8 cellular contexts compared by ENCODE assay signal in genomic region chr20:1434571-1435336, GRCh38. TPM values are rescaled to one million over a fixed set of nuclear protein-coding genes. Genes with fewer than 3 reads are reported as not detected.
DNase-seq lines count a peak whose midpoint lies in the region; ATAC-seq lines count a peak whose summit lies in the region.

No MANE protein-coding gene starts in this region.

- peak; percentile 52 for DNase-seq in AG08396 (ENCODE audit: low spot score)
- DNase-seq in NCI-H526 (lab: John Stamatoyannopoulos, UW) = peak; percentile 82 to 87
- peak; percentile 37 for DNase-seq in activated CD8-positive, alpha-beta memory T cell treated with anti-CD3 and anti-CD28 coated beads, Interleukin-2, amount 50 U/mL, for 24 hours (ENCODE audit: extremely low read depth)
- DNase-seq in cardiac septum (ENCODE audit: low spot score) = peak; percentile 80
- DNase-seq in stimulated activated CD8-positive, alpha-beta memory T cell treated with anti-CD3 and anti-CD28 coated beads, Interleukin-7, amount 100 ng/mL, for 4 hours (ENCODE audit: low read depth in 2 of 2) = peak; percentile 20 to 52
- DNase-seq in G401 (ENCODE audit: low spot score) = no peak

- intact Hi-C loops in cardiac septum (cut with DNase I) = no loop called here

- ATAC-seq in GM18519 (IDR thresholded peaks at IDR 0.05; ENCODE audit: low FRiP score, unreplicated experiment) (peak; percentile 72), HG02973 (IDR thresholded peaks at IDR 0.05; ENCODE audit: unreplicated experiment) (peak; percentile 94)

- in situ Hi-C loops in G401 (cut with HindIII; ENCODE audit: low sequenced_read_pairs) = no loop called here

RNA-seq across cellular contexts. Expression of gene NSFL1C, which starts 31.9 kb away (rescaled TPM):
- total RNA-seq in cardiac septum = 64.0 TPM
- total RNA-seq in G401 (2014; rRNA removed; shearing (Covaris generic)) = 89.2 and 123 TPM in 2 replicates

RNA-seq across cellular contexts. Expression of gene FKBP1A, which starts 41.9 kb away (rescaled TPM):
- total RNA-seq in cardiac septum = 163 TPM
- 158 and 170 TPM in 2 replicates for total RNA-seq in G401 (2014; rRNA removed; shearing (Covaris generic))

RNA-seq across cellular contexts. Expression of gene SIRPB2, which starts 56.5 kb away (rescaled TPM):
- 2.2 TPM for total RNA-seq in cardiac septum
- total RNA-seq in G401 (2014; rRNA removed; shearing (Covaris generic)) = not detected in 2 replicates
